21 cellular contexts compared by ENCODE assay signal in genomic region chr1:162993866-162994265, GRCh38.
"Had no signal": no experiment of that assay in that cellular context is flagged by ENCODE, and none has a peak within 500 bp of the region (broad histone marks: within the 10 kb centered on the region; RNA-seq: fewer than 3 reads in every experiment).

No MANE protein-coding gene starts in this region.

- H3K9me3 Mint-ChIP-seq: nephron progenitor cell; stimulated activated memory B cell treated with anti-CD40 and anti-IgM and Interleukin-4, amounts not matched to agents 10 μg/mL and 1 μg/mL and 100 μg/mL, for 72 hours; stimulated activated naive CD8-positive, alpha-beta T cell treated with anti-CD3 and anti-CD28 coated beads, Interleukin-15, Interleukin-2, amounts not matched to agents 100 ng/mL and 50 ng/mL, for 24 hours had no signal

- H3K27me3 ChIP-seq: colonic mucosa, esophagus squamous epithelium, right lobe of liver, testis, tibial nerve, upper lobe of right lung, vagina had no signal

- DNase-seq: colonic mucosa; dermis blood vessel endothelial cell; esophagus squamous epithelium; foreskin melanocyte; head of caudate nucleus; hippocampal formation; naive thymus-derived CD4-positive, alpha-beta T cell; nephron progenitor cell; psoas muscle; retina; right lobe of liver; spleen; stimulated activated CD4-positive, alpha-beta T cell treated with anti-CD3 and anti-CD28 coated beads, Interleukin-15, amount 100 ng/mL, for 24 hours; stimulated activated CD4-positive, alpha-beta T cell treated with anti-CD3 and anti-CD28 coated beads, Interleukin-1b, Interleukin-23, amount 100 ng/mL, for 48 hours; stimulated activated CD4-positive, alpha-beta T cell treated with anti-CD3 and anti-CD28 coated beads, Interleukin-4, amount 100 ng/mL, for 24 hours; testis; upper lobe of right lung had no signal

- H3K4me3 Mint-ChIP-seq: naive thymus-derived CD4-positive, alpha-beta T cell; nephron progenitor cell; stimulated activated memory B cell treated with anti-CD40 and anti-IgM and Interleukin-4, amounts not matched to agents 10 μg/mL and 1 μg/mL and 100 μg/mL, for 72 hours; stimulated activated naive CD8-positive, alpha-beta T cell treated with anti-CD3 and anti-CD28 coated beads, Interleukin-15, Interleukin-2, amounts not matched to agents 100 ng/mL and 50 ng/mL, for 24 hours had no signal

- H3K36me3 ChIP-seq: colonic mucosa, esophagus squamous epithelium, right lobe of liver, spleen, tibial nerve, upper lobe of right lung, vagina had no signal

- H3K9me3 ChIP-seq: colonic mucosa, esophagus squamous epithelium, psoas muscle, right lobe of liver, spleen, testis, tibial nerve, upper lobe of right lung, vagina had no signal

- H3K4me1 ChIP-seq: colonic mucosa, esophagus squamous epithelium, psoas muscle, right lobe of liver, spleen, testis, tibial nerve, upper lobe of right lung, vagina had no signal

- H3K4me1 Mint-ChIP-seq: naive thymus-derived CD4-positive, alpha-beta T cell; nephron progenitor cell; stimulated activated memory B cell treated with anti-CD40 and anti-IgM and Interleukin-4, amounts not matched to agents 10 μg/mL and 1 μg/mL and 100 μg/mL, for 72 hours had no signal

- ATAC-seq: naive thymus-derived CD4-positive, alpha-beta T cell; psoas muscle; right lobe of liver; stimulated activated memory B cell treated with anti-CD40 and anti-IgM and Interleukin-4, amounts not matched to agents 10 μg/mL and 1 μg/mL and 100 μg/mL, for 72 hours; upper lobe of right lung had no signal

- H3K4me3 ChIP-seq: colonic mucosa, esophagus squamous epithelium, psoas muscle, right lobe of liver, spleen, testis, tibial nerve, upper lobe of right lung, vagina had no signal

- H3K27ac Mint-ChIP-seq: naive thymus-derived CD4-positive, alpha-beta T cell; nephron progenitor cell; stimulated activated memory B cell treated with anti-CD40 and anti-IgM and Interleukin-4, amounts not matched to agents 10 μg/mL and 1 μg/mL and 100 μg/mL, for 72 hours; stimulated activated naive CD8-positive, alpha-beta T cell treated with anti-CD3 and anti-CD28 coated beads, Interleukin-15, Interleukin-2, amounts not matched to agents 100 ng/mL and 50 ng/mL, for 24 hours had no signal

- H3K36me3 Mint-ChIP-seq: naive thymus-derived CD4-positive, alpha-beta T cell; stimulated activated memory B cell treated with anti-CD40 and anti-IgM and Interleukin-4, amounts not matched to agents 10 μg/mL and 1 μg/mL and 100 μg/mL, for 72 hours had no signal

- H3K27ac ChIP-seq: colonic mucosa, esophagus squamous epithelium, psoas muscle, right lobe of liver, spleen, testis, tibial nerve, upper lobe of right lung, vagina had no signal
